In genomic region chr11:125887373-125888324, GRCh38 we compare ENCODE assay signal across 8 cellular contexts. TPM values are rescaled to one million over a fixed set of nuclear protein-coding genes. Genes with fewer than 3 reads are reported as not detected.
DNase-seq lines count a peak whose midpoint lies in the region; ATAC-seq and TF ChIP-seq lines count a peak whose summit lies in the region.

Gene HYLS1 (plus strand): TSS chr11:125887668. CDS start chr11:125899369, 11,701 bp downstream.

- intact Hi-C loops in activated CD4-positive, alpha-beta T cell treated with anti-CD3 and anti-CD28 coated beads, Interleukin-2, amount 10 ng/mL, durations not matched to agents 24 days and 14 days (cut with micrococcal nuclease) = loop anchor here (1.0 to 10.0 kb wide), 9 partner anchors 16 to 933 kb away; partner anchors contain the start of genes CCDC15, EI24, FAM118B and FOXRED1
- intact Hi-C loops in left colon (cut with DNase I, micrococcal nuclease) = loop anchor here in 1 of 2 donors (10.0 kb wide), 1 partner anchor 263 kb away; the partner anchor contains the start of gene CHEK1

- H3K36me3 ChIP-seq in BE2C = no peaks in the 10 kb centered on the region

- ATAC-seq in HG03378 (IDR thresholded peaks at IDR 0.05; ENCODE audit: unreplicated experiment) (peak; percentile 87), left colon (peak; percentile 91)

- H3K4me3 ChIP-seq in BE2C (ENCODE audit: low read depth, low read length) = peak within 1 kb of the TSS; percentile 80

- H3K4me1 ChIP-seq in BE2C = no peaks in the 10 kb centered on the region

- TF ChIP-seq POLR2A in GM19099 (IDR thresholded peaks at IDR 0.05; ENCODE audit: extremely low read depth, insufficient read length, low read depth) = peak; percentile 73

- H3K4me3 Mint-ChIP-seq in activated CD4-positive, alpha-beta T cell treated with anti-CD3 and anti-CD28 coated beads, Interleukin-2, amount 10 ng/mL, durations not matched to agents 24 days and 14 days = peak within 1 kb of the TSS; percentile 89

- peaks cover 34% of the 10 kb centered on the region for H3K4me1 Mint-ChIP-seq in activated CD4-positive, alpha-beta T cell treated with anti-CD3 and anti-CD28 coated beads, Interleukin-2, amount 10 ng/mL, durations not matched to agents 24 days and 14 days

- peak; percentile 86 for DNase-seq in BE2C
- DNase-seq in NCI-H460 (ENCODE audit: extremely low read depth, low read depth) = peak; percentile 80
- DNase-seq in activated CD4-positive, alpha-beta T cell treated with anti-CD3 and anti-CD28 coated beads, Interleukin-2, amount 10 ng/mL, durations not matched to agents 24 days and 14 days = peak; percentile 100
- DNase-seq in cortex of kidney (lab: John Stamatoyannopoulos, UW) = peak; percentile 44
- peak; percentile 94 for DNase-seq in left colon
- DNase-seq in stimulated activated CD4-positive, alpha-beta T cell treated with anti-CD3 and anti-CD28 coated beads, Interleukin-1b, Interleukin-23, amount 100 ng/mL, for 48 hours = peak; percentile 95

- peaks cover 4% of the 10 kb centered on the region for H3K27me3 Mint-ChIP-seq in activated CD4-positive, alpha-beta T cell treated with anti-CD3 and anti-CD28 coated beads, Interleukin-2, amount 10 ng/mL, durations not matched to agents 24 days and 14 days

- peak within 1 kb of the TSS; percentile 97 for H3K27ac Mint-ChIP-seq in activated CD4-positive, alpha-beta T cell treated with anti-CD3 and anti-CD28 coated beads, Interleukin-2, amount 10 ng/mL, durations not matched to agents 24 days and 14 days

- H3K36me3 Mint-ChIP-seq in activated CD4-positive, alpha-beta T cell treated with anti-CD3 and anti-CD28 coated beads, Interleukin-2, amount 10 ng/mL, durations not matched to agents 24 days and 14 days (ENCODE audit: low read depth) = peaks cover 9% of the 10 kb centered on the region

- no peaks in the 10 kb centered on the region for H3K9me3 Mint-ChIP-seq in activated CD4-positive, alpha-beta T cell treated with anti-CD3 and anti-CD28 coated beads, Interleukin-2, amount 10 ng/mL, durations not matched to agents 24 days and 14 days

- peak; percentile 30; the same call in 1 of the 2 replicates for TF ChIP-seq CTCF in BE2C (IDR thresholded peaks at IDR 0.05; ENCODE audit: low read depth, low read length)

- H3K27me3 ChIP-seq in BE2C = no peaks in the 10 kb centered on the region

- 0 out of 2 replicates have a peak, but pooled peaks cover 5% of the 10 kb centered on the region for H3K9me3 ChIP-seq in BE2C

RNA-seq across cellular contexts. Expression of gene HYLS1, which starts in this region (rescaled TPM):
- 4.4 TPM for polyA plus RNA-seq in BE2C (2012; ENCODE audit: insufficient read depth, insufficient read length, low read depth)
- total RNA-seq in NCI-H460 (2014; rRNA removed; shearing (Covaris generic)) = 8.5 and 11.7 TPM in 2 replicates
- polyA plus RNA-seq in NCI-H460 (2014; cell fraction: nucleus; rRNA removed) = 7.5 and 11.6 TPM in 2 replicates
- 6.7 and 7.6 TPM in 2 replicates for total RNA-seq in activated CD4-positive, alpha-beta T cell treated with anti-CD3 and anti-CD28 coated beads, Interleukin-2, amount 10 ng/mL, durations not matched to agents 24 days and 14 days
- 1 to 10 TPM; 4.9 to 5.1 TPM for total RNA-seq in left colon

Comparison
In these comparisons a context has a peak if more than half of its experiments do, and no peak if none do; other contexts are left out.
1. Peak in every context shown above with its lines: DNase-seq, ATAC-seq and H3K4me3 ChIP-seq.
2. DNase-seq: peak in every context shown above with its lines; median percentile 100 in activated CD4-positive, alpha-beta T cell treated with anti-CD3 and anti-CD28 coated beads, Interleukin-2, amount 10 ng/mL, durations not matched to agents 24 days and 14 days; 95 in stimulated activated CD4-positive, alpha-beta T cell treated with anti-CD3 and anti-CD28 coated beads, Interleukin-1b, Interleukin-23, amount 100 ng/mL, for 48 hours; 94 in left colon; 86 in BE2C; 80 in NCI-H460; 44 in cortex of kidney.